In the genomic region with DNA sequence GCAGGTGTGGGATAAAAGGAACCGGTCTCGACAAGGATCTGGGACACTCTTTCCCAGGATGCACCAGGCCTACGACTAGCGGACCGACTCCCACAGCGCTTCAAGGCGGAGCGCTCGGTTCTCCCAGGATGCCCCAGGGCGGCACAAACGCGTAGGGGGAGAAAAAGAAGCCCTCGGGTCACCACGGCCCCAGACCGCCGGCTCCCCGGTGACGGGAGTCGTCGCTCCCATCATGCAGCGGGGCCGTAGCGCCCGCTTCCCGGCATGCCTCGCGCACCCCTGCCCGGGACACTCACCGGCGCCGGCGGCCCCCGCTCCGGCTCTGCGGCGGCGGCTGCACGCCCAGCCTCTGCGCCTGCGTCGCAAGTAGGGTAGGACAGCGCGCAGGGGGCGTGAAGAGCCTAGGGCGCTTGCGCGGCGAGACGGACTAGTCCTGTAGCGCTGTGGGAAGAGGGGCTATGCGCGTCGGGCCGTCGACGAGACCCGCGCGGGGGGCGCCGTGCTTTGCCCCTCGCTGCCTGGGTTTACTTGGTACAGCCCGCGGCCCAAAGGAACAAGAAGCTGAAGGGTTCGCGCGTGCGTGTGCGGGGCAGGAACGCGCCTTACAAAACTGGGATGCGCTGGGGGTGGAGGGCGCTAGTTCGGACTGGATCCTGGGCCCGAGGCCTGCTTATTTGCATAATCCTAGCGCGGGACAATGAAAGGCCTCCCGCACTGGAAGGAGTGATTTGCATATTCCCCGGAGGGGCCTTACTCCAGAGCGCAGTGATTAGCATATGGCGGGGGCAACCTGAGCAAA, we compare ENCODE assay signal across 1 cellular context.
TF ChIP-seq lines count a peak whose summit lies in the region.

A gene with protein sequence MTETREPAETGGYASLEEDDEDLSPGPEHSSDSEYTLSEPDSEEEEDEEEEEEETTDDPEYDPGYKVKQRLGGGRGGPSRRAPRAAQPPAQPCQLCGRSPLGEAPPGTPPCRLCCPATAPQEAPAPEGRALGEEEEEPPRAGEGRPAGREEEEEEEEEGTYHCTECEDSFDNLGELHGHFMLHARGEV (minus strand): TSS at position 368 of the 799 bp plus-strand sequence. CDS start 5,325 bp downstream, outside the sequence.

TF ChIP-seq in HepG2, 621 proteins besides CTCF, POLR2A, EP300 and RAD21 (continued from another document and continues in another):
- 0 out of 2 replicates have a peak, but pooled peaks have one; percentile 76 for TF ChIP-seq CAMTA2 (CRISPR knock-in tag; IDR thresholded peaks at IDR 0.05; ENCODE audit: borderline replicate concordance)
- TF ChIP-seq, protein P1, sequence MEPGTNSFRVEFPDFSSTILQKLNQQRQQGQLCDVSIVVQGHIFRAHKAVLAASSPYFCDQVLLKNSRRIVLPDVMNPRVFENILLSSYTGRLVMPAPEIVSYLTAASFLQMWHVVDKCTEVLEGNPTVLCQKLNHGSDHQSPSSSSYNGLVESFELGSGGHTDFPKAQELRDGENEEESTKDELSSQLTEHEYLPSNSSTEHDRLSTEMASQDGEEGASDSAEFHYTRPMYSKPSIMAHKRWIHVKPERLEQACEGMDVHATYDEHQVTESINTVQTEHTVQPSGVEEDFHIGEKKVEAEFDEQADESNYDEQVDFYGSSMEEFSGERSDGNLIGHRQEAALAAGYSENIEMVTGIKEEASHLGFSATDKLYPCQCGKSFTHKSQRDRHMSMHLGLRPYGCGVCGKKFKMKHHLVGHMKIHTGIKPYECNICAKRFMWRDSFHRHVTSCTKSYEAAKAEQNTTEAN (CRISPR knock-in tag; conservative IDR thresholded peaks at IDR 0.05), result peak; percentile 72; the same call in 1 of the 2 replicates
- TF ChIP-seq ZNF83 (CRISPR knock-in tag; IDR thresholded peaks at IDR 0.05; ENCODE audit: borderline replicate concordance), result peak; percentile 85; the same call in 1 of the 2 replicates
- no peak for TF ChIP-seq CBX2 (IDR thresholded peaks at IDR 0.05; ENCODE audit: low read depth, low read length)
- no peak for TF ChIP-seq CBX2 (CRISPR knock-in tag; IDR thresholded peaks at IDR 0.05; ENCODE audit: low read depth)
- 0 out of 2 replicates have a peak, but pooled peaks have one; percentile 51 for TF ChIP-seq ZNF512B (CRISPR knock-in tag; IDR thresholded peaks at IDR 0.05; ENCODE audit: borderline replicate concordance)
- no peak for TF ChIP-seq TBX3 (IDR thresholded peaks at IDR 0.05; ENCODE audit: borderline replicate concordance)
- no peak for TF ChIP-seq KLF9 (CRISPR knock-in tag; IDR thresholded peaks at IDR 0.05; ENCODE audit: low read depth)
- 0 out of 2 replicates have a peak, but pooled peaks have one; percentile 70 for TF ChIP-seq ZFAT (CRISPR knock-in tag; conservative IDR thresholded peaks at IDR 0.05)
- TF ChIP-seq KLF6 (CRISPR knock-in tag; IDR thresholded peaks at IDR 0.05), result peak; percentile 80; the same call in 1 of the 2 replicates
- peak; percentile 76 for TF ChIP-seq MEIS2 (CRISPR knock-in tag; IDR thresholded peaks at IDR 0.05)
- TF ChIP-seq DNMT1 (CRISPR knock-in tag; IDR thresholded peaks at IDR 0.05), result no peak
- TF ChIP-seq PRPF4 (IDR thresholded peaks at IDR 0.05; ENCODE audit: low read depth, low read length, poor library complexity, severe bottlenecking), result no peak
- TF ChIP-seq PAX8 (CRISPR knock-in tag; IDR thresholded peaks at IDR 0.05; ENCODE audit: borderline replicate concordance), result peak; percentile 80; the same call in 1 of the 2 replicates
- TF ChIP-seq ZSCAN12 (CRISPR knock-in tag; IDR thresholded peaks at IDR 0.05), result 0 out of 2 replicates have a peak, but pooled peaks have one; percentile 76
- 0 out of 2 replicates have a peak, but pooled peaks have one; percentile 13 for TF ChIP-seq ZNF12 (CRISPR knock-in tag; IDR thresholded peaks at IDR 0.05)
- peak; percentile 87 for TF ChIP-seq AGO2 (optimal IDR thresholded peaks at IDR 0.05; ENCODE audit: low read depth, low read length)
- no peak for TF ChIP-seq FIP1L1 (IDR thresholded peaks at IDR 0.05; ENCODE audit: borderline replicate concordance, insufficient read depth, low read depth, low read length)
- no peak for TF ChIP-seq MBD4 (IDR thresholded peaks at IDR 0.05; ENCODE audit: borderline replicate concordance, low read length)
- TF ChIP-seq JUND (CRISPR knock-in tag; IDR thresholded peaks at IDR 0.05), result no peak
- TF ChIP-seq STAT6 (CRISPR knock-in tag; IDR thresholded peaks at IDR 0.05; ENCODE audit: borderline replicate concordance), result peak; percentile 36; the same call in 1 of the 2 replicates
- TF ChIP-seq PLSCR1 (CRISPR knock-in tag; IDR thresholded peaks at IDR 0.05; ENCODE audit: borderline replicate concordance), result no peak
- TF ChIP-seq FLYWCH1 (CRISPR knock-in tag; IDR thresholded peaks at IDR 0.05), result no peak
- TF ChIP-seq, protein P2, sequence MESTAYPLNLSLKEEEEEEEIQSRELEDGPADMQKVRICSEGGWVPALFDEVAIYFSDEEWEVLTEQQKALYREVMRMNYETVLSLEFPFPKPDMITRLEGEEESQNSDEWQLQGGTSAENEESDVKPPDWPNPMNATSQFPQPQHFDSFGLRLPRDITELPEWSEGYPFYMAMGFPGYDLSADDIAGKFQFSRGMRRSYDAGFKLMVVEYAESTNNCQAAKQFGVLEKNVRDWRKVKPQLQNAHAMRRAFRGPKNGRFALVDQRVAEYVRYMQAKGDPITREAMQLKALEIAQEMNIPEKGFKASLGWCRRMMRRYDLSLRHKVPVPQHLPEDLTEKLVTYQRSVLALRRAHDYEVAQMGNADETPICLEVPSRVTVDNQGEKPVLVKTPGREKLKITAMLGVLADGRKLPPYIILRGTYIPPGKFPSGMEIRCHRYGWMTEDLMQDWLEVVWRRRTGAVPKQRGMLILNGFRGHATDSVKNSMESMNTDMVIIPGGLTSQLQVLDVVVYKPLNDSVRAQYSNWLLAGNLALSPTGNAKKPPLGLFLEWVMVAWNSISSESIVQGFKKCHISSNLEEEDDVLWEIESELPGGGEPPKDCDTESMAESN (CRISPR knock-in tag; conservative IDR thresholded peaks at IDR 0.05), result peak; percentile 90
- no peak for TF ChIP-seq U2AF1 (optimal IDR thresholded peaks at IDR 0.05; ENCODE audit: low read depth, low read length)
- TF ChIP-seq ZBTB42 (CRISPR knock-in tag; IDR thresholded peaks at IDR 0.05), result no peak
- peak; percentile 9; the same call in 1 of the 2 replicates for TF ChIP-seq CREM (IDR thresholded peaks at IDR 0.05)
- TF ChIP-seq CREM (CRISPR knock-in tag; IDR thresholded peaks at IDR 0.05), result no peak
- TF ChIP-seq ZNF34 (CRISPR knock-in tag; IDR thresholded peaks at IDR 0.05; ENCODE audit: borderline replicate concordance), result peak; percentile 98; the same call in 1 of the 2 replicates
- TF ChIP-seq, protein P3, sequence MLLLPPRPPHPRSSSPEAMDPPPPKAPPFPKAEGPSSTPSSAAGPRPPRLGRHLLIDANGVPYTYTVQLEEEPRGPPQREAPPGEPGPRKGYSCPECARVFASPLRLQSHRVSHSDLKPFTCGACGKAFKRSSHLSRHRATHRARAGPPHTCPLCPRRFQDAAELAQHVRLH (CRISPR knock-in tag; IDR thresholded peaks at IDR 0.05; ENCODE audit: borderline replicate concordance, low read depth), result 0 out of 2 replicates have a peak, but pooled peaks have one; percentile 19
- no peak; the same call in 1 of the 2 replicates for TF ChIP-seq ARNT2 (CRISPR knock-in tag; IDR thresholded peaks at IDR 0.05; ENCODE audit: low read depth)
- TF ChIP-seq ZFP36 (IDR thresholded peaks at IDR 0.05; ENCODE audit: borderline replicate concordance, low read depth, low read length, partially characterized antibody), result no peak
- peak; percentile 98 for TF ChIP-seq ZBTB25 (CRISPR knock-in tag; IDR thresholded peaks at IDR 0.05)
- TF ChIP-seq SETDB1 (CRISPR knock-in tag; IDR thresholded peaks at IDR 0.05; ENCODE audit: borderline replicate concordance), result no peak
- TF ChIP-seq ZNF563 (CRISPR knock-in tag; IDR thresholded peaks at IDR 0.05), result peak; percentile 84
- TF ChIP-seq AKNA (CRISPR knock-in tag; IDR thresholded peaks at IDR 0.05; ENCODE audit: borderline replicate concordance), result peak; percentile 90
- no peak; the same call in 1 of the 2 replicates for TF ChIP-seq ZNF235 (CRISPR knock-in tag; IDR thresholded peaks at IDR 0.05; ENCODE audit: borderline replicate concordance)
- TF ChIP-seq MAX (IDR thresholded peaks at IDR 0.05), result peak; percentile 86
- peak; percentile 65; the same call in 1 of the 2 replicates for TF ChIP-seq DMAP1 (CRISPR knock-in tag; IDR thresholded peaks at IDR 0.05)
- peak; percentile 80; the same call in 1 of the 2 replicates for TF ChIP-seq ZBTB20 (CRISPR knock-in tag; IDR thresholded peaks at IDR 0.05; ENCODE audit: borderline replicate concordance, low read depth)
- peak; percentile 76 for TF ChIP-seq ZNF430 (CRISPR knock-in tag; IDR thresholded peaks at IDR 0.05)
